Comparison of ENCODE assay signal across 17 cellular contexts in genomic region chr18:79960921-79961526, GRCh38. TPM values are rescaled to one million over a fixed set of nuclear protein-coding genes. Genes with fewer than 3 reads are reported as not detected.
DNase-seq lines count a peak whose midpoint lies in the region; ATAC-seq and TF ChIP-seq lines count a peak whose summit lies in the region.
"Had no signal": no experiment of that assay in that cellular context is flagged by ENCODE, and none has a peak within 500 bp of the region (broad histone marks: within the 10 kb centered on the region; RNA-seq: fewer than 3 reads in every experiment).

No MANE protein-coding gene starts in this region.

- H3F3A ChIP-seq in GM23338 (replicated peaks; ENCODE audit: low read depth), result peaks cover 7% of the 10 kb centered on the region; the same call in 1 of the 2 replicates

- H3K4me3 ChIP-seq in GM23338 (no peak overlapping the region), OCI-LY7 (ENCODE audit: low read depth, low read length, poor library complexity, severe bottlenecking) (no peak overlapping the region), endodermal cell (ENCODE audit: low read length) (no peak overlapping the region), tibial artery (no peak overlapping the region)
- H3K4me3 ChIP-seq: ascending aorta, HAP-1, MG63, testis had no signal

- DNase-seq in GM23338 (ENCODE audit: low spot score), result no peak
- no peak for DNase-seq in OCI-LY7 (ENCODE audit: low spot score)
- DNase-seq in endodermal cell, result no peak
- peak; percentile 58 for DNase-seq in posterior vena cava (ENCODE audit: low spot score)
- no peak for DNase-seq in middle frontal gyrus (ENCODE audit: extremely low spot score, low spot score)
- DNase-seq in tibial artery, result no peak
- DNase-seq in GM13976 (ENCODE audit: low spot score), result no peak
- DNase-seq: cortex of kidney; MG63; SK-N-SH; stimulated activated CD4-positive, alpha-beta T cell treated with anti-CD3 and anti-CD28 coated beads, Interleukin-2, amount 100 ng/mL, for 48 hours; testis had no signal

- H3K4me2 ChIP-seq in GM23338 (peak overlapping the region; percentile 31), OCI-LY7 (ENCODE audit: low read length) (peak overlapping the region; percentile 58; the same call in 1 of the 2 replicates)
- H3K4me2 ChIP-seq: SK-N-SH had no signal

- no peaks in the 10 kb centered on the region; the same call in 1 of the 3 replicates for H3K9me3 Mint-ChIP-seq in GM23338
- H3K9me3 Mint-ChIP-seq in endodermal cell, result peaks cover 2% of the 10 kb centered on the region

- H3K9me2 ChIP-seq in GM23338 (ENCODE audit: insufficient read depth) (no peaks in the 10 kb centered on the region), OCI-LY7 (ENCODE audit: insufficient read depth, low read length) (no peaks in the 10 kb centered on the region)
- H3K9me2 ChIP-seq: SK-N-SH had no signal

- CTCF ChIA-PET in OCI-LY7 (lab: Charles Lee; ENCODE audit: unreplicated experiment), result no interaction called here

- H3K4me3 Mint-ChIP-seq in GM23338 (peak overlapping the region; percentile 34; the same call in 1 of the 3 replicates), endodermal cell (peak overlapping the region; percentile 26)

- H3K27me3 Mint-ChIP-seq in GM23338 (ENCODE audit: insufficient read depth, low read depth, poor library complexity) (peaks cover 76% of the 10 kb centered on the region), endodermal cell (ENCODE audit: insufficient read depth) (peaks cover 81% of the 10 kb centered on the region)

- peaks cover 27% of the 10 kb centered on the region for H3K4me1 Mint-ChIP-seq in GM23338
- peaks cover 18% of the 10 kb centered on the region for H3K4me1 Mint-ChIP-seq in endodermal cell

- H3K27me3 ChIP-seq in GM23338 (ENCODE audit: insufficient read depth) (peaks cover 91% of the 10 kb centered on the region), endodermal cell (ENCODE audit: control insufficient read depth, insufficient read depth, low read length, poor library complexity, severe bottlenecking) (peaks cover 7% of the 10 kb centered on the region), tibial artery (peaks cover 0 to 23% of the 10 kb centered on the region in 2 donors)
- H3K27me3 ChIP-seq: ascending aorta, MG63, testis had no signal

- in situ Hi-C loops in GM13976 (cut with MboI; ENCODE audit: low sequenced_read_pairs, unreplicated experiment), result no loop called here

- intact Hi-C loops in OCI-LY7 (cut with micrococcal nuclease; ENCODE audit: unreplicated experiment) (no loop called here), posterior vena cava (cut with DNase I) (no loop called here), tibial artery (cut with DNase I; ENCODE audit: low total_unique reads) (no loop called here)

- no TSS peak for BruUV-seq in OCI-LY7 (replicated peaks; lab: Mats Ljungman, UMichigan)

- H3K27ac ChIP-seq in GM23338 (ENCODE audit: low read depth) (no peak overlapping the region), OCI-LY7 (ENCODE audit: low read depth, low read length, poor library complexity, severe bottlenecking) (no peak overlapping the region), endodermal cell (ENCODE audit: low read depth, low read length) (no peak overlapping the region), tibial artery (no peak overlapping the region)
- H3K27ac ChIP-seq: ascending aorta, neutrophil, testis had no signal

- no peak for ATAC-seq in GM23338
- ATAC-seq in GM21737 (IDR thresholded peaks at IDR 0.05; ENCODE audit: unreplicated experiment), result no peak

- no peaks in the 10 kb centered on the region for H3K9me3 ChIP-seq in OCI-LY7 (ENCODE audit: low read length)
- H3K9me3 ChIP-seq in endodermal cell (ENCODE audit: control insufficient read depth, low read length), result no peaks in the 10 kb centered on the region
- H3K9me3 ChIP-seq in tibial artery, result no peaks in the 10 kb centered on the region
- H3K9me3 ChIP-seq: ascending aorta, HAP-1, MG63, neutrophil, SK-N-SH, testis had no signal

- no peaks in the 10 kb centered on the region for H3K36me3 Mint-ChIP-seq in GM23338 (ENCODE audit: low read depth)
- no peaks in the 10 kb centered on the region for H3K36me3 Mint-ChIP-seq in endodermal cell (ENCODE audit: low read depth)

- H3K36me3 ChIP-seq in GM23338 (ENCODE audit: insufficient read depth) (no peaks in the 10 kb centered on the region), OCI-LY7 (ENCODE audit: insufficient read depth, low read length) (no peaks in the 10 kb centered on the region), endodermal cell (ENCODE audit: control insufficient read depth, insufficient read depth, low read length) (no peaks in the 10 kb centered on the region), tibial artery (no peaks in the 10 kb centered on the region)
- H3K36me3 ChIP-seq: ascending aorta, HAP-1, MG63, neutrophil had no signal

- H3K27ac Mint-ChIP-seq in GM23338 (no peak overlapping the region), endodermal cell (no peak overlapping the region)

- H3K79me2 ChIP-seq in GM23338 (replicated peaks; ENCODE audit: insufficient read depth) (no peaks in the 10 kb centered on the region), OCI-LY7 (ENCODE audit: insufficient read depth, low read depth, low read length) (no peaks in the 10 kb centered on the region)

- peaks cover 7% of the 10 kb centered on the region for H4K20me1 ChIP-seq in GM23338 (replicated peaks; ENCODE audit: insufficient read depth)
- no peaks in the 10 kb centered on the region for H4K20me1 ChIP-seq in OCI-LY7 (ENCODE audit: insufficient read depth, low read length)

- POLR2A ChIA-PET in OCI-LY7 (lab: Charles Lee), result no interaction called here

- no peak for TF ChIP-seq CTCF in GM23338 (conservative IDR thresholded peaks at IDR 0.05; ENCODE audit: low read depth in 2 of 2)
- TF ChIP-seq CTCF in OCI-LY7 (conservative IDR thresholded peaks at IDR 0.05; ENCODE audit: low read length), result no peak
- no peak for TF ChIP-seq CTCF in endodermal cell (conservative IDR thresholded peaks at IDR 0.05)
- no peak for TF ChIP-seq CTCF in tibial artery (IDR thresholded peaks at IDR 0.05)
- TF ChIP-seq CTCF in GM13976 (IDR thresholded peaks at IDR 0.05; ENCODE audit: borderline replicate concordance, control extremely low read depth, extremely low read depth, insufficient read depth, missing control alignments), result no peak

- peaks cover 25% of the 10 kb centered on the region for H3K4me1 ChIP-seq in GM23338 (ENCODE audit: insufficient read depth)
- H3K4me1 ChIP-seq in OCI-LY7 (ENCODE audit: insufficient read depth, low read length, poor library complexity, severe bottlenecking), result peaks cover 33% of the 10 kb centered on the region
- peaks cover 10% of the 10 kb centered on the region for H3K4me1 ChIP-seq in endodermal cell (ENCODE audit: control insufficient read depth, insufficient read depth, low read length)
- peaks cover 0 to 24% (median 14%) of the 10 kb centered on the region in 4 donors for H3K4me1 ChIP-seq in tibial artery
- H3K4me1 ChIP-seq: testis had no signal

- H3K9ac ChIP-seq in endodermal cell (ENCODE audit: extremely low read depth, low read length, poor library complexity, severe bottlenecking), result no peak overlapping the region
- H3K9ac ChIP-seq: SK-N-SH had no signal

- WGBS in endodermal cell (ENCODE audit: insufficient coverage in 1 of 2, insufficient read length in 1 of 2), 2 experiments, result 86 to 89% methylated on average over 10 to 16 of the region's 16 CpGs

- H2AFZ ChIP-seq in GM23338, result no peak overlapping the region
- no peak overlapping the region for H2AFZ ChIP-seq in OCI-LY7 (ENCODE audit: low read length)

TF ChIP-seq in GM23338, 12 proteins besides CTCF, POLR2A, EP300 and RAD21:
- no peak for TF ChIP-seq JUNB (IDR thresholded peaks at IDR 0.05; ENCODE audit: unreplicated experiment)
- no peak for TF ChIP-seq POLR2AphosphoS5 (IDR thresholded peaks at IDR 0.05; ENCODE audit: low read depth)
- no peak for TF ChIP-seq NANOG (IDR thresholded peaks at IDR 0.05; ENCODE audit: borderline replicate concordance)
- TF ChIP-seq, protein P1, sequence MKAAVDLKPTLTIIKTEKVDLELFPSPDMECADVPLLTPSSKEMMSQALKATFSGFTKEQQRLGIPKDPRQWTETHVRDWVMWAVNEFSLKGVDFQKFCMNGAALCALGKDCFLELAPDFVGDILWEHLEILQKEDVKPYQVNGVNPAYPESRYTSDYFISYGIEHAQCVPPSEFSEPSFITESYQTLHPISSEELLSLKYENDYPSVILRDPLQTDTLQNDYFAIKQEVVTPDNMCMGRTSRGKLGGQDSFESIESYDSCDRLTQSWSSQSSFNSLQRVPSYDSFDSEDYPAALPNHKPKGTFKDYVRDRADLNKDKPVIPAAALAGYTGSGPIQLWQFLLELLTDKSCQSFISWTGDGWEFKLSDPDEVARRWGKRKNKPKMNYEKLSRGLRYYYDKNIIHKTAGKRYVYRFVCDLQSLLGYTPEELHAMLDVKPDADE (IDR thresholded peaks at IDR 0.05), result no peak

RNA-seq across cellular contexts. Expression of gene HSBP1L1, which starts 3.4 kb away (rescaled TPM):
- total RNA-seq in GM23338 (2014; rRNA removed; shearing (Covaris generic)), result 1.8 TPM in 1 of 2 replicates, not detected in the other
- 2.3 and 3.7 TPM in 2 replicates for polyA plus RNA-seq in GM23338 (2016; fragmentation: Nextera tagmentation; extraction: Ambion mirVana)
- total RNA-seq in OCI-LY7 (2014; rRNA removed; shearing (Covaris generic)), result not detected in 2 replicates
- not detected in 2 replicates for total RNA-seq in OCI-LY7 (2022)
- total RNA-seq in endodermal cell, result 1 to 10 TPM; 2.6 to 2.7 TPM
- 4.1 TPM for polyA plus RNA-seq in endodermal cell (2013, experiment 1 of 2)
- polyA plus RNA-seq in endodermal cell (2013, experiment 2 of 2), result 2.8 TPM
- 1 to 10 TPM; 3.9 to 5.9 TPM for total RNA-seq in posterior vena cava
- total RNA-seq: HT1080 had no signal

RNA-seq across cellular contexts. Expression of gene SLC66A2, which starts 9.6 kb away (rescaled TPM):
- 10.9 and 18.1 TPM in 2 replicates for total RNA-seq in GM23338 (2014; rRNA removed; shearing (Covaris generic))
- polyA plus RNA-seq in GM23338 (2016; fragmentation: Nextera tagmentation; extraction: Ambion mirVana), result 4.0 and 5.4 TPM in 2 replicates
- 14.5 and 16.5 TPM in 2 replicates for total RNA-seq in OCI-LY7 (2014; rRNA removed; shearing (Covaris generic))
- total RNA-seq in OCI-LY7 (2022), result 15.1 and 17.9 TPM in 2 replicates
- total RNA-seq in endodermal cell, result 10 to 100 TPM; 30.3 to 32.4 TPM
- polyA plus RNA-seq in endodermal cell (2013, experiment 1 of 2), result 16.2 TPM
- polyA plus RNA-seq in endodermal cell (2013, experiment 2 of 2), result 16.9 TPM
- total RNA-seq in posterior vena cava, result 10 to 100 TPM; 32.0 to 36.8 TPM

RNA-seq across cellular contexts. Expression of gene TXNL4A, which starts 27.3 kb away (rescaled TPM):
- total RNA-seq in GM23338 (2014; rRNA removed; shearing (Covaris generic)), result 45.9 and 51.0 TPM in 2 replicates
- polyA plus RNA-seq in GM23338 (2016; fragmentation: Nextera tagmentation; extraction: Ambion mirVana), result 271 and 277 TPM in 2 replicates
- total RNA-seq in OCI-LY7 (2014; rRNA removed; shearing (Covaris generic)), result 44.7 and 45.9 TPM in 2 replicates
- total RNA-seq in OCI-LY7 (2022) (91.4 and 95.0 TPM in 2 replicates), endodermal cell (100 to 1,000 TPM; 117 to 138 TPM), posterior vena cava (10 to 100 TPM; 65.8 to 79.0 TPM)
- 151 TPM for polyA plus RNA-seq in endodermal cell (2013, experiment 1 of 2)
- 154 TPM for polyA plus RNA-seq in endodermal cell (2013, experiment 2 of 2)
